Comparison of ENCODE assay signal across 24 cellular contexts in the genomic region with DNA sequence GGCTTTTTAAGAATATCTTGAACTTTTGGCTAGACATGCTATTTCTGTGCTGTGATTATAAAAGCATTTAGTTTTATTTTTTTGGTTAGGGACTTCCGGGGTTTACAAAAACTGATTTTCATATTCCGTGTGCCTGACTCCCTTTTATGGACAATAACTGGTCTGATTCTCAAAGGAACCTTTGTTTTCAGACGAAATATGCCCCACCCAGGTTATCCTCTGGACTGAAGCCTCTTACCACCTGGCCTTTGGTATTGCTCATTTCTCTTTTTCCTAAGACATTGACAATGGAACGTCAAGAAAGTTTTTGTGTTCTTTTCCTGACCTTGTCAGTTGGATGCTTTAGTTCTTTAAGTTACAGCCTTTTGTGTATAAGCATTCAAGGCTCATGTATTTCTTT. TPM values are rescaled to one million over a fixed set of nuclear protein-coding genes. Genes with fewer than 3 reads are reported as not detected.
"Had no signal": no experiment of that assay in that cellular context is flagged by ENCODE, and none has a peak within 500 bp of the region (broad histone marks: within the 10 kb centered on the region; RNA-seq: fewer than 3 reads in every experiment).

No MANE protein-coding gene starts in this region.

- ATAC-seq: gastrocnemius medialis; left lobe of liver; naive thymus-derived CD8-positive, alpha-beta T cell; sciatic nerve; stimulated activated naive B cell treated with anti-CD40 and anti-IgM and Interleukin-4, amounts not matched to agents 10 μg/mL and 1 μg/mL and 100 μg/mL, for 72 hours; upper lobe of right lung had no signal

- H3K4me1 ChIP-seq: prostate gland, right atrium auricular region, upper lobe of right lung, uterus had no signal

- H3K36me3 ChIP-seq: prostate gland, uterus had no signal

- H3K4me3 ChIP-seq: dorsolateral prefrontal cortex, gastrocnemius medialis, lung, prostate gland, right atrium auricular region, thoracic aorta, tibial nerve, upper lobe of right lung, uterus had no signal

- H3K27me3 ChIP-seq: dorsolateral prefrontal cortex, gastrocnemius medialis, right atrium auricular region, tibial nerve, upper lobe of right lung, uterus had no signal

- FAIRE-seq: keratinocyte had no signal

- DNase-seq: dorsolateral prefrontal cortex; effector CD4-positive, alpha-beta T cell; foreskin fibroblast; gastrocnemius medialis; head of caudate nucleus; mesenchymal stem cell; naive thymus-derived CD8-positive, alpha-beta T cell; nephron progenitor cell; nucleus accumbens; stimulated activated naive B cell treated with anti-CD40 and anti-IgM and Interleukin-4, amounts not matched to agents 10 μg/mL and 1 μg/mL and 100 μg/mL, for 72 hours; upper lobe of right lung; uterus had no signal

- H3K9me3 ChIP-seq: gastrocnemius medialis, prostate gland, right atrium auricular region, thoracic aorta, tibial nerve, upper lobe of right lung, uterus had no signal

- H3K27ac ChIP-seq: dorsolateral prefrontal cortex, gastrocnemius medialis, prostate gland, right atrium auricular region, thoracic aorta, tibial nerve, upper lobe of right lung, uterus had no signal

- H3K27ac Mint-ChIP-seq: nephron progenitor cell; stimulated activated naive B cell treated with anti-CD40 and anti-IgM and Interleukin-4, amounts not matched to agents 10 μg/mL and 1 μg/mL and 100 μg/mL, for 72 hours; stimulated activated naive CD8-positive, alpha-beta T cell treated with anti-CD3 and anti-CD28 coated beads, Interleukin-15, Interleukin-2, amounts not matched to agents 100 ng/mL and 50 ng/mL, for 24 hours had no signal

- H3K4me3 Mint-ChIP-seq: mesothelial cell of epicardium; naive thymus-derived CD8-positive, alpha-beta T cell; nephron progenitor cell; stimulated activated naive B cell treated with anti-CD40 and anti-IgM and Interleukin-4, amounts not matched to agents 10 μg/mL and 1 μg/mL and 100 μg/mL, for 72 hours; stimulated activated naive CD8-positive, alpha-beta T cell treated with anti-CD3 and anti-CD28 coated beads, Interleukin-15, Interleukin-2, amounts not matched to agents 100 ng/mL and 50 ng/mL, for 24 hours had no signal

- H3K4me1 Mint-ChIP-seq: nephron progenitor cell had no signal

- H3K9me3 Mint-ChIP-seq: naive thymus-derived CD8-positive, alpha-beta T cell; stimulated activated naive B cell treated with anti-CD40 and anti-IgM and Interleukin-4, amounts not matched to agents 10 μg/mL and 1 μg/mL and 100 μg/mL, for 72 hours; stimulated activated naive CD8-positive, alpha-beta T cell treated with anti-CD3 and anti-CD28 coated beads, Interleukin-15, Interleukin-2, amounts not matched to agents 100 ng/mL and 50 ng/mL, for 24 hours had no signal

- H3K27me3 Mint-ChIP-seq: naive thymus-derived CD8-positive, alpha-beta T cell; stimulated activated naive B cell treated with anti-CD40 and anti-IgM and Interleukin-4, amounts not matched to agents 10 μg/mL and 1 μg/mL and 100 μg/mL, for 72 hours; stimulated activated naive CD8-positive, alpha-beta T cell treated with anti-CD3 and anti-CD28 coated beads, Interleukin-15, Interleukin-2, amounts not matched to agents 100 ng/mL and 50 ng/mL, for 24 hours had no signal

RNA-seq across cellular contexts. Expression of a gene that starts 47.7 kb away (rescaled TPM):
- total RNA-seq: dorsolateral prefrontal cortex; gastrocnemius medialis; glomerular endothelial cell; lung; mesothelial cell of epicardium; naive thymus-derived CD8-positive, alpha-beta T cell; osteocyte; prostate gland; sciatic nerve; thoracic aorta; tibial nerve; upper lobe of right lung; uterus had no signal
